ENCODE assay signal across 17 cellular contexts in genomic region chr1:26626994-26627393, GRCh38.
A peak's percentile ranks its signal among the peaks of the same experiment; 100 is the strongest.
DNase-seq lines count a peak whose midpoint lies in the region; FAIRE-seq and TF ChIP-seq lines count a peak whose summit lies in the region.
"Had no signal": no experiment of that assay in that cellular context is flagged by ENCODE, and none has a peak within 500 bp of the region (broad histone marks: within the 10 kb centered on the region; RNA-seq: fewer than 3 reads in every experiment).

No MANE protein-coding gene starts in this region.

- no peak for TF ChIP-seq CTCF in fibroblast of lung (conservative IDR thresholded peaks at IDR 0.05 in 1 of 2, IDR thresholded peaks at IDR 0.05 in 1 of 2; ENCODE audit: low read depth in 1 of 2, low read length in 2 of 2)

- H3K4me1 ChIP-seq in BLaER1 treated with 17β-estradiol and CSF1 and Interleukin-3, amounts not matched to agents 10 nM and 100 nM = peaks cover 10 to 49% (median 32%) of the 10 kb centered on the region in 10 experiments
- H3K4me1 ChIP-seq in adipocyte (ENCODE audit: control insufficient read depth, insufficient read depth, low read length) = peaks cover 4% of the 10 kb centered on the region
- H3K4me1 ChIP-seq in fibroblast of lung (ENCODE audit: control insufficient read depth, extremely low read depth, insufficient read depth, low read length) = no peaks in the 10 kb centered on the region
- no peaks in the 10 kb centered on the region for H3K4me1 ChIP-seq in skeletal muscle tissue (ENCODE audit: control insufficient read depth in 3 of 3, insufficient read depth in 3 of 3, low read length in 3 of 3)
- H3K4me1 ChIP-seq: colonic mucosa, uterus had no signal

- no peaks in the 10 kb centered on the region for H3K36me3 ChIP-seq in BLaER1 treated with 17β-estradiol and CSF1 and Interleukin-3, amounts not matched to agents 10 nM and 100 nM
- no peaks in the 10 kb centered on the region for H3K36me3 ChIP-seq in adipocyte (ENCODE audit: control insufficient read depth, insufficient read depth, low read length, severe bottlenecking)
- H3K36me3 ChIP-seq in fibroblast of lung (ENCODE audit: control insufficient read depth, insufficient read depth, low read length) = no peaks in the 10 kb centered on the region
- no peaks in the 10 kb centered on the region for H3K36me3 ChIP-seq in skeletal muscle tissue (ENCODE audit: control insufficient read depth in 3 of 3, insufficient read depth in 3 of 3, low read length in 3 of 3)
- H3K36me3 ChIP-seq: colonic mucosa, heart left ventricle, uterus had no signal

- peak overlapping the region in 7 of 11 experiments; percentile 30 to 86 (median 79); a peak in 11 of 22 replicates for H3K4me2 ChIP-seq in BLaER1 treated with 17β-estradiol and CSF1 and Interleukin-3, amounts not matched to agents 10 nM and 100 nM
- no peak overlapping the region for H3K4me2 ChIP-seq in fibroblast of lung (ENCODE audit: extremely low read depth, insufficient read depth, low read length)

- FAIRE-seq in GM19239 (lab: Jason Lieb, UNC) = no peak

- H3K9me3 ChIP-seq in BLaER1 treated with 17β-estradiol and CSF1 and Interleukin-3, amounts not matched to agents 10 nM and 100 nM (replicated peaks in 1 of 11) = peaks cover 0 to 5% (median 1%) of the 10 kb centered on the region in 11 experiments; a peak in 4 of 22 replicates
- no peaks in the 10 kb centered on the region for H3K9me3 ChIP-seq in adipocyte (ENCODE audit: control insufficient read depth, low read length)
- H3K9me3 ChIP-seq in fibroblast of lung (ENCODE audit: control insufficient read depth, insufficient read depth, low read depth, low read length) = no peaks in the 10 kb centered on the region
- no peaks in the 10 kb centered on the region for H3K9me3 ChIP-seq in skeletal muscle tissue (ENCODE audit: control insufficient read depth in 3 of 3, low read length in 3 of 3)
- H3K9me3 ChIP-seq: colonic mucosa, heart left ventricle, uterus had no signal

- no peak overlapping the region for H3K4me3 ChIP-seq in BLaER1 treated with 17β-estradiol and CSF1 and Interleukin-3, amounts not matched to agents 10 nM and 100 nM
- H3K4me3 ChIP-seq in adipocyte (ENCODE audit: low read length) = no peak overlapping the region
- no peak overlapping the region for H3K4me3 ChIP-seq in fibroblast of lung (replicated peaks in 1 of 4; ENCODE audit: control extremely low read depth in 1 of 4, insufficient read depth in 1 of 4, low read depth in 3 of 4, low read length in 4 of 4)
- no peak overlapping the region for H3K4me3 ChIP-seq in skeletal muscle tissue (ENCODE audit: low read length in 3 of 3)
- H3K4me3 ChIP-seq: colonic mucosa, heart left ventricle, uterus had no signal

- H3K79me2 ChIP-seq in fibroblast of lung (ENCODE audit: control insufficient read depth, insufficient read depth, low read length) = no peaks in the 10 kb centered on the region

- H3K27me3 ChIP-seq in BLaER1 treated with 17β-estradiol and CSF1 and Interleukin-3, amounts not matched to agents 10 nM and 100 nM = no peaks in the 10 kb centered on the region
- H3K27me3 ChIP-seq in adipocyte (replicated peaks; ENCODE audit: control insufficient read depth, insufficient read depth, low read length) (no peaks in the 10 kb centered on the region), fibroblast of lung (ENCODE audit: control insufficient read depth, insufficient read depth, low read length) (no peaks in the 10 kb centered on the region), skeletal muscle tissue (ENCODE audit: control insufficient read depth in 3 of 3, insufficient read depth in 3 of 3, low read length in 3 of 3) (no peaks in the 10 kb centered on the region)
- H3K27me3 ChIP-seq: colonic mucosa, heart left ventricle, uterus had no signal

- DNase-seq in adipocyte (ENCODE audit: low read depth) (peak; percentile 64), fibroblast of lung (ENCODE audit: low read depth in 2 of 2) (peak; percentile 29 to 53), NCI-H510A (lab: John Stamatoyannopoulos, UW) (no peak), HuH-7.5 (ENCODE audit: low spot score) (no peak), GM19239 (ENCODE audit: insufficient read length, low spot score) (no peak)
- DNase-seq in activated naive CD4-positive, alpha-beta T cell treated with Interleukin-2 at 50 U/mL for 16 hours = no peak
- DNase-seq: activated CD4-positive, CD25-positive, alpha-beta regulatory T cell; colonic mucosa; heart left ventricle; immature natural killer cell; mesendoderm; NCI-H1694 treated with DMSO at 0.1 percent for 48 hours; T-helper 17 cell; uterus had no signal

- H3K9ac ChIP-seq in BLaER1 treated with 17β-estradiol and CSF1 and Interleukin-3, amounts not matched to agents 10 nM and 100 nM = no peak overlapping the region
- H3K9ac ChIP-seq in adipocyte (ENCODE audit: low read length) (no peak overlapping the region), fibroblast of lung (ENCODE audit: insufficient read depth, low read length) (no peak overlapping the region), skeletal muscle tissue (ENCODE audit: low read depth in 1 of 3, low read length in 3 of 3) (no peak overlapping the region)

- peak overlapping the region in 6 of 11 experiments; percentile 23 to 76 (median 58); a peak in 11 of 22 replicates for H3K27ac ChIP-seq in BLaER1 treated with 17β-estradiol and CSF1 and Interleukin-3, amounts not matched to agents 10 nM and 100 nM
- no peak overlapping the region for H3K27ac ChIP-seq in fibroblast of lung (ENCODE audit: insufficient read depth, low read length)
- peak overlapping the region; percentile 25 for H3K27ac ChIP-seq in skeletal muscle tissue (ENCODE audit: low read depth, low read length)
- H3K27ac ChIP-seq: colonic mucosa, epithelial cell of prostate, uterus had no signal

- H4K20me1 ChIP-seq in BLaER1 treated with 17β-estradiol and CSF1 and Interleukin-3, amounts not matched to agents 10 nM and 100 nM = no peaks in the 10 kb centered on the region
- H4K20me1 ChIP-seq in fibroblast of lung (ENCODE audit: control insufficient read depth, extremely low read depth, insufficient read depth, low read length) = no peaks in the 10 kb centered on the region

- H2AFZ ChIP-seq in fibroblast of lung (ENCODE audit: low read length) = no peak overlapping the region

Comparison
In these comparisons a context has a peak if more than half of its experiments do, and no peak if none do; other contexts are left out.
1. DNase-seq: peak in adipocyte (single experiment) and fibroblast of lung (2 of 2); none in activated naive CD4-positive, alpha-beta T cell treated with Interleukin-2 at 50 U/mL for 16 hours (single experiment), NCI-H510A (single experiment), HuH-7.5 (single experiment) and GM19239 (single experiment).